ENCODE assay signal across 20 cellular contexts in genomic region chr18:48918156-48918555, GRCh38. TPM values are rescaled to one million over a fixed set of nuclear protein-coding genes. Genes with fewer than 3 reads are reported as not detected.
A peak's percentile ranks its signal among the peaks of the same experiment; 100 is the strongest.
DNase-seq lines count a peak whose midpoint lies in the region; ATAC-seq and TF ChIP-seq lines count a peak whose summit lies in the region.
"Had no signal": no experiment of that assay in that cellular context is flagged by ENCODE, and none has a peak within 500 bp of the region (broad histone marks: within the 10 kb centered on the region; RNA-seq: fewer than 3 reads in every experiment).

No MANE protein-coding gene starts in this region.

- DNase-seq in GM12865 (ENCODE audit: low read depth) (peak; percentile 73), WTC11 (ENCODE audit: low spot score) (peak; percentile 6), mesothelial cell of epicardium (ENCODE audit: low spot score in 2 of 2, unreplicated experiment in 2 of 2) (no peak), cortex of kidney (lab: John Stamatoyannopoulos, UW) (no peak), epidermal melanocyte (ENCODE audit: insufficient read length, low spot score) (no peak), brain microvascular endothelial cell (no peak)
- DNase-seq in central memory CD4-positive, alpha-beta T cell, result no peak
- DNase-seq: activated CD4-positive, alpha-beta T cell treated with anti-CD3 and anti-CD28 coated beads for 1 hour; activated naive CD4-positive, alpha-beta T cell treated with anti-CD3 and anti-CD28 coated beads for 36 hours; activated T-cell treated with anti-CD3 and anti-CD28 coated beads, Interleukin-2, amount 50 U/mL, for 4 hours; amniotic stem cell; hypothalamus; left ventricle myocardium superior; NCI-H1417; NCI-H510A treated with DMSO at 0.1 percent for 48 hours; NK-92 treated with Interleukin-12 subunit alpha and Interleukin-12 subunit beta, amount 100 ng/mL, for 24 hours had no signal

- TF ChIP-seq CTCF in GM12865 (IDR thresholded peaks at IDR 0.05; ENCODE audit: insufficient read depth, low read depth, low read length, missing control alignments) (no peak), HEK293 (tag by site-specific recombination; IDR thresholded peaks at IDR 0.05) (no peak), WTC11 (IDR thresholded peaks at IDR 0.05) (no peak), mesothelial cell of epicardium (IDR thresholded peaks at IDR 0.05; ENCODE audit: unreplicated experiment) (no peak), brain microvascular endothelial cell (IDR thresholded peaks at IDR 0.05; ENCODE audit: low read depth, low read length, missing control alignments) (no peak)

- H3K27me3 Mint-ChIP-seq in WTC11 (ENCODE audit: low read depth) (no peaks in the 10 kb centered on the region), mesothelial cell of epicardium (ENCODE audit: low read depth) (no peaks in the 10 kb centered on the region)

- no peaks in the 10 kb centered on the region for H3K27me3 ChIP-seq in brain microvascular endothelial cell (replicated peaks)
- H3K27me3 ChIP-seq: esophagus muscularis mucosa, vagina had no signal

- POLR2A ChIA-PET in HEK293 (lab: Yijun Ruan, JAX), result interaction anchor here (0.6 to 0.7 kb wide), 2 partner anchors 29 to 320 kb away, joined by 3 to 5 read pairs; no protein-coding TSS in a partner anchor
- POLR2A ChIA-PET in WTC11 (lab: Charles Lee), result no interaction called here

- no peak for ATAC-seq in WTC11
- ATAC-seq: activated T-cell treated with anti-CD3 and anti-CD28 coated beads, Interleukin-2, amount 50 U/mL, for 4 hours; left ventricle myocardium superior had no signal

- H3K36me3 Mint-ChIP-seq in WTC11, result peaks cover 20% of the 10 kb centered on the region
- peaks cover 13% of the 10 kb centered on the region for H3K36me3 Mint-ChIP-seq in mesothelial cell of epicardium

- in situ Hi-C loops in brain microvascular endothelial cell (cut with HindIII; ENCODE audit: low pct_ligation_motif_present, low sequenced_read_pairs), result no loop called here

- H3K4me3 ChIP-seq in GM12865 (ENCODE audit: low read depth, low read length) (no peak overlapping the region), HEK293 (ENCODE audit: low read depth, low read length) (no peak overlapping the region), brain microvascular endothelial cell (ENCODE audit: low read depth, low read length) (no peak overlapping the region)
- H3K4me3 ChIP-seq: esophagus muscularis mucosa, prostate gland, vagina had no signal

- H3K9me3 ChIP-seq in HEK293 (ENCODE audit: control insufficient read depth, insufficient read depth, low read depth, low read length), result no peaks in the 10 kb centered on the region
- H3K9me3 ChIP-seq: esophagus muscularis mucosa, prostate gland, vagina had no signal

- no peak overlapping the region for H3K4me3 Mint-ChIP-seq in WTC11
- no peak overlapping the region for H3K4me3 Mint-ChIP-seq in mesothelial cell of epicardium
- H3K4me3 Mint-ChIP-seq: activated naive CD4-positive, alpha-beta T cell treated with anti-CD3 and anti-CD28 coated beads for 36 hours; activated T-cell treated with anti-CD3 and anti-CD28 coated beads, Interleukin-2, amount 50 U/mL, for 4 hours had no signal

- CTCF ChIA-PET in HEK293 (lab: Yijun Ruan, JAX) (no interaction called here), WTC11 (lab: Charles Lee) (interaction anchor here (0.6 kb wide), 1 partner anchor 65 kb away, joined by 4 read pairs; no protein-coding TSS in a partner anchor)

- H3K4me1 Mint-ChIP-seq in WTC11 (peaks cover 39% of the 10 kb centered on the region), mesothelial cell of epicardium (peaks cover 64% of the 10 kb centered on the region)

- peaks cover 13 to 37% of the 10 kb centered on the region in 2 experiments for H3K36me3 ChIP-seq in HEK293 (ENCODE audit: control insufficient read depth in 2 of 2, insufficient read depth in 1 of 2, low read length in 2 of 2)
- H3K36me3 ChIP-seq in brain microvascular endothelial cell (replicated peaks), result peaks cover 22% of the 10 kb centered on the region
- H3K36me3 ChIP-seq: prostate gland had no signal

- peaks cover 23% of the 10 kb centered on the region for H3K4me1 ChIP-seq in HEK293 (ENCODE audit: control insufficient read depth, insufficient read depth, low read length)

- H3K9me3 Mint-ChIP-seq in WTC11, result no peaks in the 10 kb centered on the region
- H3K9me3 Mint-ChIP-seq in mesothelial cell of epicardium, result no peaks in the 10 kb centered on the region
- H3K9me3 Mint-ChIP-seq: activated naive CD4-positive, alpha-beta T cell treated with anti-CD3 and anti-CD28 coated beads for 36 hours; activated T-cell treated with anti-CD3 and anti-CD28 coated beads, Interleukin-2, amount 50 U/mL, for 4 hours had no signal

- H3K27ac ChIP-seq in HEK293 (ENCODE audit: extremely low read depth, low read depth, low read length), result no peak overlapping the region
- no peak overlapping the region for H3K27ac ChIP-seq in brain microvascular endothelial cell
- H3K27ac ChIP-seq: esophagus muscularis mucosa, prostate gland, vagina had no signal

- 0 out of 2 replicates have a peak overlapping the region, but pooled peaks have one; percentile 48 for H3K27ac Mint-ChIP-seq in WTC11
- H3K27ac Mint-ChIP-seq in mesothelial cell of epicardium, result peak overlapping the region; percentile 15
- H3K27ac Mint-ChIP-seq: activated naive CD4-positive, alpha-beta T cell treated with anti-CD3 and anti-CD28 coated beads for 36 hours had no signal

TF ChIP-seq in HEK293, 187 proteins besides CTCF, POLR2A, EP300 and RAD21:
- TF ChIP-seq PRDM10 (tag by site-specific recombination; IDR thresholded peaks at IDR 0.05) (0 out of 2 replicates have a peak, but pooled peaks have one; percentile 2), ZNF707 (tag by site-specific recombination; IDR thresholded peaks at IDR 0.05) (no peak)

TF ChIP-seq in WTC11, 78 proteins besides CTCF, POLR2A, EP300 and RAD21 (continues in another document):
- TF ChIP-seq HMGXB4 (CRISPR knock-in tag; IDR thresholded peaks at IDR 0.05) (no peak), GABPB1 (CRISPR knock-in tag; IDR thresholded peaks at IDR 0.05) (no peak), FOXP1 (CRISPR knock-in tag; IDR thresholded peaks at IDR 0.05; ENCODE audit: borderline replicate concordance) (no peak), ATF6 (CRISPR knock-in tag; IDR thresholded peaks at IDR 0.05) (no peak), KAT7 (CRISPR knock-in tag; IDR thresholded peaks at IDR 0.05; ENCODE audit: borderline replicate concordance) (no peak), GTF2I (CRISPR knock-in tag; conservative IDR thresholded peaks at IDR 0.05) (no peak), IRF2 (CRISPR knock-in tag; IDR thresholded peaks at IDR 0.05; ENCODE audit: borderline replicate concordance, low read depth) (no peak), ZNF425 (CRISPR knock-in tag; conservative IDR thresholded peaks at IDR 0.05) (no peak), ZNF232 (CRISPR knock-in tag; IDR thresholded peaks at IDR 0.05) (no peak)

RNA-seq across cellular contexts. Expression of gene SMAD7, which starts 32.6 kb away (rescaled TPM):
- total RNA-seq in WTC11 (2021) (26.7 to 44.7 TPM (median 29.5 TPM) in 3 replicates), mesothelial cell of epicardium (75.5 to 77.6 TPM (median 76.8 TPM) in 3 replicates)

Comparison
In these comparisons a context has a peak if more than half of its experiments do, and no peak if none do; other contexts are left out.
1. DNase-seq: peak in GM12865 (single experiment) and WTC11 (single experiment); none in mesothelial cell of epicardium (0 of 2), cortex of kidney (single experiment), epidermal melanocyte (single experiment), brain microvascular endothelial cell (single experiment) and central memory CD4-positive, alpha-beta T cell (single experiment).